In the genomic region with DNA sequence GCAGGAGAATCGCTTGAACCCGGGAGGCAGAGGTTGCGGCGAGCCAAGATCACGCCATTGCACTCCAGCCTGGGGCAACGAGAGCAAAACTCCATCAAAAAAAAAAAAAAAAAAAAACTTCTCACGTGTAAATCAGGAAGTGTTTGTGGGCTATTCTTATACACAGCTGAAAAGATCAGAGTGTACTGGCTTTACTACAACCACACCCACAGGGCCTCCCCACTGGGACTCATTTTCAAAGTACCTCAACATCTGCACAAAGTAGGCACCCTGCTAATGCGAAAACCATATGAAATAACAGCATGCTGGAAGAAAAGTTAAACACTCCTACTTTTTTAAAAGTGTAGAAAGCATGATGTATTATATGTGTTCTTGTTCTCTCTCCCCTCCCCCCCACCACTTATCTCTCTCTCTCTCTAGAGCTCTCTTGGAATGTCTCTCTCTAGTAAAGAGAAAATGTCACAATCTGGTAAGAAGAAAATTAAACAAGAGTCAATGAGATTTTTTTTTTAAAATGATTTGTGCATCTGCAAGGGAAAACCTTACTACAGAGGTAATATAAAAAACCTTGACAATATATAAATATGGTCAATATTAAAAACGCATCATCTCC, we compare ENCODE assay signal across 18 cellular contexts. TPM values are rescaled to one million over a fixed set of nuclear protein-coding genes. Genes with fewer than 3 reads are reported as not detected.
DNase-seq lines count a peak whose midpoint lies in the region; ATAC-seq, FAIRE-seq and TF ChIP-seq lines count a peak whose summit lies in the region.
"Had no signal": no experiment of that assay in that cellular context is flagged by ENCODE, and none has a peak within 500 bp of the region (broad histone marks: within the 10 kb centered on the region; RNA-seq: fewer than 3 reads in every experiment).

No MANE protein-coding gene starts in this region.

- intact Hi-C loops in left ventricle myocardium inferior (cut with micrococcal nuclease), result no loop called here

- ATAC-seq in DND-41 (ENCODE audit: insufficient read depth, low read depth) (peak; percentile 62; the same call in 1 of the 3 replicates), T-helper 17 cell (peak; percentile 89), HG03175 (IDR thresholded peaks at IDR 0.05; ENCODE audit: unreplicated experiment) (no peak), HG03432 (IDR thresholded peaks at IDR 0.05; ENCODE audit: unreplicated experiment) (no peak), HG02852 (IDR thresholded peaks at IDR 0.05; ENCODE audit: unreplicated experiment) (no peak)

- H4K20me1 ChIP-seq in DND-41 (ENCODE audit: insufficient read depth, low read length), result no peaks in the 10 kb centered on the region

- no peak for TF ChIP-seq CTCF in DND-41 (IDR thresholded peaks at IDR 0.05; ENCODE audit: borderline replicate concordance, extremely low read depth, low read length, poor library complexity, severe bottlenecking)
- no peak for TF ChIP-seq CTCF in left ventricle myocardium inferior (IDR thresholded peaks at IDR 0.05; ENCODE audit: borderline replicate concordance)

- H3K9me3 ChIP-seq in DND-41 (ENCODE audit: insufficient read depth, low read length, severe bottlenecking), result no peaks in the 10 kb centered on the region
- H3K9me3 ChIP-seq in T-helper 17 cell (ENCODE audit: control insufficient read depth, low read length, poor library complexity, severe bottlenecking), result no peaks in the 10 kb centered on the region
- H3K9me3 ChIP-seq in left ventricle myocardium inferior (replicated peaks), result no peaks in the 10 kb centered on the region
- no peaks in the 10 kb centered on the region for H3K9me3 ChIP-seq in small intestine (ENCODE audit: control insufficient read depth, low read depth)
- H3K9me3 ChIP-seq: ovary had no signal

- H3K27me3 Mint-ChIP-seq in T-helper 17 cell, result peaks cover 11% of the 10 kb centered on the region

- no peak for FAIRE-seq in small intestine (lab: Jason Lieb, UNC)
- FAIRE-seq: colon, G401.6, H1 had no signal

- H3K36me3 Mint-ChIP-seq in T-helper 17 cell (ENCODE audit: low read depth), result no peaks in the 10 kb centered on the region

- DNase-seq in DND-41 (peak; percentile 26), T-helper 17 cell (no peak), left ventricle myocardium inferior (peak; percentile 79), small intestine (peak; percentile 56)
- DNase-seq in effector CD8-positive, alpha-beta T cell (lab: John Stamatoyannopoulos, UW), result no peak
- DNase-seq: activated CD8-positive, alpha-beta memory T cell treated with anti-CD3 and anti-CD28 coated beads for 24 hours; activated naive CD4-positive, alpha-beta T cell treated with anti-CD3 and anti-CD28 coated beads for 36 hours; KBM-7; NCI-H187 treated with DMSO at 0.1 percent for 48 hours; NCI-H524; ovary had no signal

- no peak overlapping the region for H2AFZ ChIP-seq in DND-41 (ENCODE audit: low read depth, low read length)

- H3K4me3 ChIP-seq in DND-41 (ENCODE audit: low read depth in 1 of 2, low read length in 2 of 2) (no peak overlapping the region), left ventricle myocardium inferior (peak overlapping the region; percentile 25), small intestine (ENCODE audit: low read depth in 1 of 2, low read length in 2 of 2) (no peak overlapping the region)
- H3K4me3 ChIP-seq: ovary had no signal

- H3K4me1 ChIP-seq in DND-41 (ENCODE audit: insufficient read depth, low read length) (no peaks in the 10 kb centered on the region), left ventricle myocardium inferior (peaks cover 80% of the 10 kb centered on the region), small intestine (ENCODE audit: control insufficient read depth in 2 of 2, insufficient read depth in 1 of 2, low read depth in 1 of 2, low read length in 1 of 2) (peaks cover 4 to 6% of the 10 kb centered on the region in 2 donors)

- H3K27me3 ChIP-seq in DND-41 (ENCODE audit: insufficient read depth, low read length, poor library complexity) (no peaks in the 10 kb centered on the region), left ventricle myocardium inferior (ENCODE audit: low read depth) (no peaks in the 10 kb centered on the region), small intestine (ENCODE audit: control insufficient read depth in 2 of 2, insufficient read depth in 2 of 2, low read length in 2 of 2) (no peaks in the 10 kb centered on the region)
- H3K27me3 ChIP-seq: ovary had no signal

- no peaks in the 10 kb centered on the region for H3K79me2 ChIP-seq in DND-41 (ENCODE audit: insufficient read depth, low read length)

- H3K27ac Mint-ChIP-seq in T-helper 17 cell, result no peak overlapping the region
- H3K27ac Mint-ChIP-seq: activated naive CD4-positive, alpha-beta T cell treated with anti-CD3 and anti-CD28 coated beads for 36 hours; CD8-positive, alpha-beta memory T cell had no signal

- H3K4me3 Mint-ChIP-seq in T-helper 17 cell, result no peak overlapping the region
- H3K4me3 Mint-ChIP-seq: activated naive CD4-positive, alpha-beta T cell treated with anti-CD3 and anti-CD28 coated beads for 36 hours; CD8-positive, alpha-beta memory T cell had no signal

- H3K9ac ChIP-seq in DND-41 (ENCODE audit: low read depth, low read length), result no peak overlapping the region

- no peak overlapping the region for H3K4me2 ChIP-seq in DND-41 (ENCODE audit: insufficient read depth, low read length)

- H3K36me3 ChIP-seq in DND-41 (ENCODE audit: insufficient read depth, low read length) (no peaks in the 10 kb centered on the region), left ventricle myocardium inferior (no peaks in the 10 kb centered on the region), small intestine (ENCODE audit: control insufficient read depth in 2 of 2, insufficient read depth in 2 of 2, low read length in 2 of 2) (no peaks in the 10 kb centered on the region)
- H3K36me3 ChIP-seq: ovary had no signal

- peaks cover 8% of the 10 kb centered on the region for H3K4me1 Mint-ChIP-seq in T-helper 17 cell

- 68 to 75% (median 72%) methylated on average over 9 of the region's 9 CpGs for whole genome bisulfite sequencing in small intestine, 3 donors

- no peak overlapping the region for H3K27ac ChIP-seq in DND-41 (ENCODE audit: low read length)
- peak overlapping the region; percentile 88 for H3K27ac ChIP-seq in left ventricle myocardium inferior (replicated peaks)
- H3K27ac ChIP-seq in small intestine (ENCODE audit: low read depth in 1 of 2, low read length in 1 of 2), result no peak overlapping the region
- H3K27ac ChIP-seq: ovary had no signal

RNA-seq across cellular contexts. Expression of a gene that starts 11.1 kb away (rescaled TPM):
- total RNA-seq in T-helper 17 cell (1 to 10 TPM; 1.3 to 1.7 TPM), left ventricle myocardium inferior (33.7 TPM)
- polyA plus RNA-seq in small intestine, result 10 to 100 TPM; 20.2 to 60.3 (median 40.9) TPM
- polyA plus RNA-seq: CD8-positive, alpha-beta memory T cell had no signal

Comparison
In these comparisons a context has a peak if more than half of its experiments do, and no peak if none do; other contexts are left out.
1. ATAC-seq: peak in DND-41 (single experiment) and T-helper 17 cell (single experiment); none in HG03175 (single experiment), HG03432 (single experiment) and HG02852 (single experiment).
2. DNase-seq: peak in DND-41 (single experiment), left ventricle myocardium inferior (single experiment) and small intestine (single experiment); none in T-helper 17 cell (0 of 3) and effector CD8-positive, alpha-beta T cell (single experiment).
3. RNA of a gene that starts 11.1 kb away (total RNA-seq): 33.7 TPM in left ventricle myocardium inferior (single experiment); 1.3 to 1.7 TPM in T-helper 17 cell; every median in the first group is over 10 times any median in the second.